In the genomic region with DNA sequence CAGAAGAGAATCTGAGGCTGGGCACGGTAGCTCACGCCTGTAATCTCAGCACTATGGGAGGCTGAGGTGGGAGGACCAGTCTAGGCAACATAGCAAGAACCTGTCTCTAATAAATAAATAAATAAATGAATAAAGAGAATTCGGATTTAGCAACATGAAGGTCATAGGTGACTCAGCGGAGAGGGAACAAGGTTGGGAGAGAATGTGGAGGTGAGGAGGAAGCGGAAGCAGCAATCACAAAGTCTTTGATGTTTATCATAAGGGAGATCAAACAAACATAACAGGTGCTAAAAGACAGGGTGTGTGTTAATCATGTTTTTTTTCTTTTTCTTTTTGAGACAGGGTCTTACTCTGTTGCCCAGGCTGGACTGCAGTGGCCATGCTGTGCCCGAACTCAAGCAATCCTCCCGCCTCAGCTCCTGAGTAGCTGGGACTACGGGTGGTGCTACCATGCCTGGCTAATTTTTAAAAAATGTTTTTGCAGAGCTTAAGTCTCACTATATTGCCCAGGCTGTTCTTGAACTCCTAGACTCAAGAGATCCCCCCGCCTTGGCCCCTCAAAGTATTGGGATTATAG, we compare ENCODE assay signal across 12 cellular contexts.
DNase-seq lines count a peak whose midpoint lies in the region; ATAC-seq lines count a peak whose summit lies in the region.
"Had no signal": no experiment of that assay in that cellular context is flagged by ENCODE, and none has a peak within 500 bp of the region (broad histone marks: within the 10 kb centered on the region; RNA-seq: fewer than 3 reads in every experiment).

No MANE protein-coding gene starts in this region.

- DNase-seq in activated gamma-delta T cell treated with Interleukin-2 at 50 U/mL for 16 hours: peak; percentile 45
- DNase-seq in activated gamma-delta T cell (lab: John Stamatoyannopoulos, UW): no peak
- peak; percentile 47 to 53 for DNase-seq in activated CD4-positive, alpha-beta T cell treated with anti-CD3 and anti-CD28 coated beads for 4 hours
- DNase-seq in central memory CD4-positive, alpha-beta T cell: peak; percentile 73
- peak; percentile 7 for DNase-seq in stimulated activated naive CD4-positive, alpha-beta T cell treated with Interleukin-2 at 50 U/mL for 16 hours (lab: John Stamatoyannopoulos, UW)
- no peak for DNase-seq in DMS 273 treated with DMSO at 0.1 percent for 48 hours (lab: John Stamatoyannopoulos, UW)
- DNase-seq: ACHN, PC-3, spleen, T-helper 9 cell had no signal

- ATAC-seq in GM21576 (IDR thresholded peaks at IDR 0.05; ENCODE audit: unreplicated experiment) (no peak), HG03135 (IDR thresholded peaks at IDR 0.05; ENCODE audit: unreplicated experiment) (no peak)
- ATAC-seq: PC-3 had no signal

Comparison
In these comparisons a context has a peak if more than half of its experiments do, and no peak if none do; other contexts are left out.
1. DNase-seq: peak in activated gamma-delta T cell treated with Interleukin-2 at 50 U/mL for 16 hours (single experiment), activated CD4-positive, alpha-beta T cell treated with anti-CD3 and anti-CD28 coated beads for 4 hours (2 of 2), central memory CD4-positive, alpha-beta T cell (single experiment) and stimulated activated naive CD4-positive, alpha-beta T cell treated with Interleukin-2 at 50 U/mL for 16 hours (single experiment); none in activated gamma-delta T cell (single experiment) and DMS 273 treated with DMSO at 0.1 percent for 48 hours (single experiment).